Comparison of ENCODE assay signal across 24 cellular contexts in the genomic region with DNA sequence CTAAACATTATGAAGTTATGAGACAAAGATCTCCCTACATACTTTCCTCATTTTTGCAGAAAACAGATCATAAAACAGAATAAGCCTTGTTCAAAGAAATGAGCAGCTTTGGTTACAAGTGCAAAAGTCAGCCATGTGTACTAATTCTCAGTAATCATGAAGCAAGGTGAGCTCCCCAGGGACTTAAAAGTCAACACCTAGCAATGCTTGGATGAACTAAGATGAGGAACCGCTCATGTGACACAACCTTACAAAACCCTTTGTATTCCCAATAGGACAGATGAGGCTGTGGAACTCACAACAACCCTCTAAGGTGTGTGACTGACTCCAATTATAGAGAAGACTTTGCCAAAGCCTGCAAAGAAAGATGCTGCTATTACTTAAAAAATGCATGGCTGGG.
DNase-seq lines count a peak whose midpoint lies in the region; ATAC-seq and TF ChIP-seq lines count a peak whose summit lies in the region.
"Had no signal": no experiment of that assay in that cellular context is flagged by ENCODE, and none has a peak within 500 bp of the region (broad histone marks: within the 10 kb centered on the region; RNA-seq: fewer than 3 reads in every experiment).

No MANE protein-coding gene starts in this region.

- peak overlapping the region; percentile 41 for H3K4me2 ChIP-seq in Karpas-422 (ENCODE audit: low read depth, low read length, poor library complexity, severe bottlenecking)

- TF ChIP-seq CTCF in foreskin keratinocyte (conservative IDR thresholded peaks at IDR 0.05) = no peak

- H3K27ac ChIP-seq in Karpas-422 (ENCODE audit: low read length) (peak overlapping the region; percentile 67), foreskin keratinocyte (no peak overlapping the region)
- H3K27ac ChIP-seq: ovary, SK-N-MC had no signal

- no peaks in the 10 kb centered on the region for H3K9me2 ChIP-seq in Karpas-422 (replicated peaks; ENCODE audit: insufficient read depth, low read length)

- no peaks in the 10 kb centered on the region for H3K9me3 ChIP-seq in Karpas-422 (ENCODE audit: low read length)
- H3K9me3 ChIP-seq: ovary had no signal

- H2AFZ ChIP-seq in Karpas-422 (ENCODE audit: low read length) = no peak overlapping the region

- peaks cover 33% of the 10 kb centered on the region for H3K36me3 ChIP-seq in Karpas-422 (ENCODE audit: insufficient read depth, low read length)
- H3K36me3 ChIP-seq: ovary had no signal

- no peaks in the 10 kb centered on the region for H3K27me3 ChIP-seq in Karpas-422 (ENCODE audit: low read length)
- no peaks in the 10 kb centered on the region for H3K27me3 ChIP-seq in foreskin keratinocyte
- H3K27me3 ChIP-seq: ovary had no signal

- peaks cover 16% of the 10 kb centered on the region; the same call in 1 of the 2 replicates for H3K79me2 ChIP-seq in Karpas-422 (ENCODE audit: low read length)

- no peak overlapping the region for H3K4me3 ChIP-seq in Karpas-422 (ENCODE audit: low read length)
- H3K4me3 ChIP-seq: ovary, SK-N-MC had no signal

- H3K9ac ChIP-seq in Karpas-422 (ENCODE audit: low read length) = no peak overlapping the region

- DNase-seq in Karpas-422 (peak; percentile 77), kidney tubule cell (ENCODE audit: low spot score) (peak; percentile 47), cerebellum (ENCODE audit: low spot score) (no peak), foreskin keratinocyte (no peak)
- DNase-seq in stimulated activated CD4-positive, alpha-beta T cell treated with anti-CD3 and anti-CD28 coated beads, Interleukin-1b, Interleukin-23, amount 100 ng/mL, for 48 hours = no peak
- DNase-seq: activated CD4-positive, alpha-beta T cell treated with anti-CD3 and anti-CD28 coated beads, Interleukin-2, amount 10 ng/mL, durations not matched to agents 7 days and 5 days; activated naive CD8-positive, alpha-beta T cell treated with anti-CD3 and anti-CD28 coated beads, Interleukin-2, amount 10 ng/mL, durations not matched to agents 7 days and 5 days; effector CD8-positive, alpha-beta T cell; foreskin melanocyte; GOT3; hypothalamus; left ventricle myocardium superior; MV-4-11; NCI-H1930; NCI-H510A; ovary; RPMI8226; stimulated activated CD4-positive, alpha-beta T cell treated with anti-CD3 and anti-CD28 coated beads, Interleukin-15, amount 100 ng/mL, for 24 hours; stimulated activated CD8-positive, alpha-beta memory T cell treated with anti-CD3 and anti-CD28 coated beads, Interleukin-4, amount 100 ng/mL, for 48 hours had no signal

- peaks cover 20% of the 10 kb centered on the region for H3K4me1 ChIP-seq in Karpas-422 (ENCODE audit: low read length)
- peaks cover under 1% of the 10 kb centered on the region for H3K4me1 ChIP-seq in foreskin keratinocyte

- peak; percentile 65 for ATAC-seq in GM18861 (IDR thresholded peaks at IDR 0.05; ENCODE audit: unreplicated experiment)
- peak; percentile 67 for ATAC-seq in GM21825 (IDR thresholded peaks at IDR 0.05; ENCODE audit: unreplicated experiment)
- no peak for ATAC-seq in foreskin keratinocyte
- ATAC-seq: left ventricle myocardium superior; natural killer cell treated with Interleukin-12 subunit alpha and Interleukin-12 subunit beta and Interleukin-15 and Interleukin-18, amount 100 ng/mL, for 72 hours; sciatic nerve had no signal

- H4K20me1 ChIP-seq in Karpas-422 (ENCODE audit: insufficient read depth, low read depth, low read length) = no peaks in the 10 kb centered on the region

Comparison
In these comparisons a context has a peak if more than half of its experiments do, and no peak if none do; other contexts are left out.
1. DNase-seq: peak in Karpas-422 (single experiment) and kidney tubule cell (single experiment); none in stimulated activated CD4-positive, alpha-beta T cell treated with anti-CD3 and anti-CD28 coated beads, Interleukin-1b, Interleukin-23, amount 100 ng/mL, for 48 hours (single experiment), cerebellum (single experiment) and foreskin keratinocyte (0 of 2).